8 cellular contexts compared by ENCODE assay signal in genomic region chr6:10837692-10837996, GRCh38. TPM values are rescaled to one million over a fixed set of nuclear protein-coding genes. Genes with fewer than 3 reads are reported as not detected.
DNase-seq lines count a peak whose midpoint lies in the region; ATAC-seq and TF ChIP-seq lines count a peak whose summit lies in the region.

No MANE protein-coding gene starts in this region.

- peaks cover 49% of the 10 kb centered on the region for H3K27me3 Mint-ChIP-seq in T-helper 1 cell treated with Interleukin-12 subunit alpha and Interleukin-12 subunit beta and Interleukin-4 antibody, amounts not matched to agents 30 μg/mL and 1 μg/mL, for 36 hours (ENCODE audit: low read depth)
- H3K27me3 Mint-ChIP-seq in endothelial cell (ENCODE audit: unreplicated experiment) (peaks cover 7% of the 10 kb centered on the region), natural killer cell (ENCODE audit: low read depth in 2 of 2) (peaks cover 53 to 77% of the 10 kb centered on the region in 2 donors)

- peaks cover 3% of the 10 kb centered on the region for H3K36me3 Mint-ChIP-seq in T-helper 1 cell treated with Interleukin-12 subunit alpha and Interleukin-12 subunit beta and Interleukin-4 antibody, amounts not matched to agents 30 μg/mL and 1 μg/mL, for 36 hours (ENCODE audit: low read depth)
- H3K36me3 Mint-ChIP-seq in endothelial cell (ENCODE audit: low read depth, unreplicated experiment) (no peaks in the 10 kb centered on the region), natural killer cell (peaks cover 6% of the 10 kb centered on the region)

- H3K4me3 ChIP-seq in ACC112 (ENCODE audit: low read depth, low read length): peak overlapping the region; percentile 73

- H3K36me3 ChIP-seq in ACC112 (ENCODE audit: insufficient read depth, low read length): no peaks in the 10 kb centered on the region

- H3K79me2 ChIP-seq in ACC112 (ENCODE audit: control insufficient read depth, insufficient read depth, low read length, unreplicated experiment): no peaks in the 10 kb centered on the region

- ATAC-seq in natural killer cell: peak in 1 of 3 donors; percentile 1
- no peak for ATAC-seq in HG03175 (IDR thresholded peaks at IDR 0.05; ENCODE audit: unreplicated experiment)

- intact Hi-C loops in natural killer cell (cut with micrococcal nuclease): no loop called here

- H3K4me1 Mint-ChIP-seq in T-helper 1 cell treated with Interleukin-12 subunit alpha and Interleukin-12 subunit beta and Interleukin-4 antibody, amounts not matched to agents 30 μg/mL and 1 μg/mL, for 36 hours (ENCODE audit: low read depth): peaks cover 24% of the 10 kb centered on the region
- peaks cover 2% of the 10 kb centered on the region for H3K4me1 Mint-ChIP-seq in endothelial cell (ENCODE audit: unreplicated experiment)
- peaks cover 22 to 23% of the 10 kb centered on the region in 2 donors for H3K4me1 Mint-ChIP-seq in natural killer cell

- TF ChIP-seq CTCF in GM20000 (IDR thresholded peaks at IDR 0.05; ENCODE audit: extremely low read depth, missing control alignments) (no peak), endothelial cell (IDR thresholded peaks at IDR 0.05; ENCODE audit: unreplicated experiment) (no peak), natural killer cell (IDR thresholded peaks at IDR 0.05) (no peak)

- no peaks in the 10 kb centered on the region for H3K9me3 Mint-ChIP-seq in T-helper 1 cell treated with Interleukin-12 subunit alpha and Interleukin-12 subunit beta and Interleukin-4 antibody, amounts not matched to agents 30 μg/mL and 1 μg/mL, for 36 hours
- H3K9me3 Mint-ChIP-seq in endothelial cell (ENCODE audit: unreplicated experiment) (no peaks in the 10 kb centered on the region), natural killer cell (no peaks in the 10 kb centered on the region)

- no peaks in the 10 kb centered on the region for H3K4me1 ChIP-seq in ACC112 (ENCODE audit: control insufficient read depth, insufficient read depth, low read length, unreplicated experiment)

- H2AFZ ChIP-seq in ACC112 (ENCODE audit: low read length, unreplicated experiment): peak overlapping the region; percentile 58

- H3K27ac Mint-ChIP-seq in T-helper 1 cell treated with Interleukin-12 subunit alpha and Interleukin-12 subunit beta and Interleukin-4 antibody, amounts not matched to agents 30 μg/mL and 1 μg/mL, for 36 hours: peak overlapping the region; percentile 1
- peak overlapping the region; percentile 78 for H3K27ac Mint-ChIP-seq in endothelial cell (ENCODE audit: unreplicated experiment)
- peak overlapping the region; percentile 60 to 86 for H3K27ac Mint-ChIP-seq in natural killer cell

- peaks cover 77% of the 10 kb centered on the region for H3K27me3 ChIP-seq in ACC112 (ENCODE audit: insufficient read depth, low read length)

- DNase-seq in GM20000 (ENCODE audit: low spot score): peak; percentile 25
- DNase-seq in endothelial cell (ENCODE audit: low spot score): no peak
- peak; percentile 24 for DNase-seq in natural killer cell
- no peak for DNase-seq in NCI-H1694 treated with DMSO at 0.1 percent for 48 hours (lab: John Stamatoyannopoulos, UW)
- no peak for DNase-seq in mesenteric fat pad (ENCODE audit: low spot score)

- peak overlapping the region; percentile 83 for H3K4me3 Mint-ChIP-seq in T-helper 1 cell treated with Interleukin-12 subunit alpha and Interleukin-12 subunit beta and Interleukin-4 antibody, amounts not matched to agents 30 μg/mL and 1 μg/mL, for 36 hours
- peak overlapping the region; percentile 91 for H3K4me3 Mint-ChIP-seq in endothelial cell (ENCODE audit: unreplicated experiment)
- peak overlapping the region; percentile 79 for H3K4me3 Mint-ChIP-seq in natural killer cell

- H3K27ac ChIP-seq in ACC112 (ENCODE audit: low read depth, low read length): no peak overlapping the region

RNA-seq across cellular contexts. Expression of gene MAK, which starts 0.7 kb away (rescaled TPM):
- total RNA-seq in endothelial cell (ENCODE audit: unreplicated experiment): not detected
- total RNA-seq in natural killer cell: under 1 TPM; 0.41 to 0.66 (median 0.65) TPM
- 0.71 TPM for total RNA-seq in mesenteric fat pad

RNA-seq across cellular contexts. Expression of gene GCM2, which starts 44.2 kb away (rescaled TPM):
- total RNA-seq in endothelial cell (ENCODE audit: unreplicated experiment) (not detected), natural killer cell (not detected), mesenteric fat pad (not detected)

RNA-seq across cellular contexts. Expression of gene SYCP2L, which starts 49.2 kb away (rescaled TPM):
- total RNA-seq in endothelial cell (ENCODE audit: unreplicated experiment) (8.1 TPM), natural killer cell (1 to 10 TPM in 1 of 3 donors, under 1 TPM in 1, not detected in 1; 0.82 to 7.3 TPM), mesenteric fat pad (0.93 TPM)

Comparison
In these comparisons a context has a peak if more than half of its experiments do, and no peak if none do; other contexts are left out.
1. DNase-seq: peak in GM20000 (single experiment) and natural killer cell (single experiment); none in endothelial cell (single experiment), NCI-H1694 treated with DMSO at 0.1 percent for 48 hours (single experiment) and mesenteric fat pad (single experiment).
2. H3K27ac Mint-ChIP-seq: peak in every context shown above with its lines; median percentile 78 in endothelial cell; 73 in natural killer cell; 1 in T-helper 1 cell treated with Interleukin-12 subunit alpha and Interleukin-12 subunit beta and Interleukin-4 antibody, amounts not matched to agents 30 μg/mL and 1 μg/mL, for 36 hours.
3. Peak in every context shown above with its lines, with median percentiles within 50 percentile points of each other: H3K4me3 Mint-ChIP-seq.